Comparison of ENCODE assay signal across 8 cellular contexts in genomic region chr14:56195727-56196126, GRCh38.
A peak's percentile ranks its signal among the peaks of the same experiment; 100 is the strongest.
DNase-seq lines count a peak whose midpoint lies in the region; ATAC-seq and TF ChIP-seq lines count a peak whose summit lies in the region.

No MANE protein-coding gene starts in this region.

- ATAC-seq in GM19025 (IDR thresholded peaks at IDR 0.05; ENCODE audit: low read depth, unreplicated experiment) (peak; percentile 48), HG03103 (IDR thresholded peaks at IDR 0.05; ENCODE audit: low read depth, unreplicated experiment) (peak; percentile 75), upper lobe of right lung (no peak)

- peaks cover 0 to 33% (median 7%) of the 10 kb centered on the region in 3 donors for H3K4me1 ChIP-seq in esophagus squamous epithelium
- peaks cover 23% of the 10 kb centered on the region for H3K4me1 ChIP-seq in suprapubic skin
- H3K4me1 ChIP-seq in upper lobe of right lung = peaks cover 19% of the 10 kb centered on the region

- peak overlapping the region in 3 of 4 donors; percentile 54 to 62 (median 55) for H3K27ac ChIP-seq in esophagus squamous epithelium
- H3K27ac ChIP-seq in suprapubic skin = peak overlapping the region; percentile 39
- H3K27ac ChIP-seq in upper lobe of right lung = no peak overlapping the region

- WGBS in esophagus squamous epithelium, 2 donors = 46 to 60% methylated on average over 4 of the region's 6 CpGs
- WGBS in suprapubic skin = 64% methylated on average over 6 of the region's 6 CpGs

- H3K27me3 ChIP-seq in esophagus squamous epithelium (no peaks in the 10 kb centered on the region), suprapubic skin (no peaks in the 10 kb centered on the region), upper lobe of right lung (no peaks in the 10 kb centered on the region)

- intact Hi-C loops in esophagus squamous epithelium (cut with DNase I) = no loop called here
- intact Hi-C loops in upper lobe of right lung (cut with DNase I) = no loop called here

- TF ChIP-seq CTCF in esophagus squamous epithelium (IDR thresholded peaks at IDR 0.05) (no peak), suprapubic skin (IDR thresholded peaks at IDR 0.05) (no peak), upper lobe of right lung (IDR thresholded peaks at IDR 0.05) (no peak)

- DNase-seq in COLO668 (lab: John Stamatoyannopoulos, UW; ENCODE audit: unreplicated experiment) = peak; percentile 88
- DNase-seq in NOMO-1 (lab: John Stamatoyannopoulos, UW; ENCODE audit: unreplicated experiment in 2 of 2) = peak; percentile 58 to 65
- no peak for DNase-seq in esophagus squamous epithelium (lab: John Stamatoyannopoulos, UW)
- no peak for DNase-seq in suprapubic skin (ENCODE audit: low spot score in 2 of 2)
- no peak for DNase-seq in upper lobe of right lung
- no peak for DNase-seq in ecto neural progenitor cell (ENCODE audit: low spot score)

- H3K36me3 ChIP-seq in esophagus squamous epithelium = no peaks in the 10 kb centered on the region
- no peaks in the 10 kb centered on the region for H3K36me3 ChIP-seq in suprapubic skin
- H3K36me3 ChIP-seq in upper lobe of right lung = no peaks in the 10 kb centered on the region

- TF ChIP-seq EP300 in suprapubic skin (IDR thresholded peaks at IDR 0.05) = no peak

- no peak overlapping the region for H3K4me3 ChIP-seq in esophagus squamous epithelium
- H3K4me3 ChIP-seq in suprapubic skin = no peak overlapping the region
- H3K4me3 ChIP-seq in upper lobe of right lung = no peak overlapping the region

- TF ChIP-seq POLR2A in esophagus squamous epithelium (IDR thresholded peaks at IDR 0.05) = no peak
- TF ChIP-seq POLR2A in suprapubic skin (IDR thresholded peaks at IDR 0.05) = no peak

- no peaks in the 10 kb centered on the region for H3K9me3 ChIP-seq in esophagus squamous epithelium
- H3K9me3 ChIP-seq in suprapubic skin = no peaks in the 10 kb centered on the region
- H3K9me3 ChIP-seq in upper lobe of right lung = no peaks in the 10 kb centered on the region

Comparison
In these comparisons a context has a peak if more than half of its experiments do, and no peak if none do; other contexts are left out.
1. DNase-seq: peak in COLO668 (single experiment) and NOMO-1 (2 of 2); none in esophagus squamous epithelium (single experiment), suprapubic skin (0 of 2), upper lobe of right lung (single experiment) and ecto neural progenitor cell (single experiment).